ENCODE assay signal across 1 cellular context in genomic region chr17:56913867-56914640, GRCh38.
TF ChIP-seq lines count a peak whose summit lies in the region.

A gene with protein sequence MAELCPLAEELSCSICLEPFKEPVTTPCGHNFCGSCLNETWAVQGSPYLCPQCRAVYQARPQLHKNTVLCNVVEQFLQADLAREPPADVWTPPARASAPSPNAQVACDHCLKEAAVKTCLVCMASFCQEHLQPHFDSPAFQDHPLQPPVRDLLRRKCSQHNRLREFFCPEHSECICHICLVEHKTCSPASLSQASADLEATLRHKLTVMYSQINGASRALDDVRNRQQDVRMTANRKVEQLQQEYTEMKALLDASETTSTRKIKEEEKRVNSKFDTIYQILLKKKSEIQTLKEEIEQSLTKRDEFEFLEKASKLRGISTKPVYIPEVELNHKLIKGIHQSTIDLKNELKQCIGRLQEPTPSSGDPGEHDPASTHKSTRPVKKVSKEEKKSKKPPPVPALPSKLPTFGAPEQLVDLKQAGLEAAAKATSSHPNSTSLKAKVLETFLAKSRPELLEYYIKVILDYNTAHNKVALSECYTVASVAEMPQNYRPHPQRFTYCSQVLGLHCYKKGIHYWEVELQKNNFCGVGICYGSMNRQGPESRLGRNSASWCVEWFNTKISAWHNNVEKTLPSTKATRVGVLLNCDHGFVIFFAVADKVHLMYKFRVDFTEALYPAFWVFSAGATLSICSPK (minus strand): TSS chr17:56914049. CDS start chr17:56913988, 61 bp downstream.

TF ChIP-seq in K562, 482 proteins besides CTCF, POLR2A, EP300 and RAD21 (continued from another document and continues in another):
- TF ChIP-seq, protein P1, sequence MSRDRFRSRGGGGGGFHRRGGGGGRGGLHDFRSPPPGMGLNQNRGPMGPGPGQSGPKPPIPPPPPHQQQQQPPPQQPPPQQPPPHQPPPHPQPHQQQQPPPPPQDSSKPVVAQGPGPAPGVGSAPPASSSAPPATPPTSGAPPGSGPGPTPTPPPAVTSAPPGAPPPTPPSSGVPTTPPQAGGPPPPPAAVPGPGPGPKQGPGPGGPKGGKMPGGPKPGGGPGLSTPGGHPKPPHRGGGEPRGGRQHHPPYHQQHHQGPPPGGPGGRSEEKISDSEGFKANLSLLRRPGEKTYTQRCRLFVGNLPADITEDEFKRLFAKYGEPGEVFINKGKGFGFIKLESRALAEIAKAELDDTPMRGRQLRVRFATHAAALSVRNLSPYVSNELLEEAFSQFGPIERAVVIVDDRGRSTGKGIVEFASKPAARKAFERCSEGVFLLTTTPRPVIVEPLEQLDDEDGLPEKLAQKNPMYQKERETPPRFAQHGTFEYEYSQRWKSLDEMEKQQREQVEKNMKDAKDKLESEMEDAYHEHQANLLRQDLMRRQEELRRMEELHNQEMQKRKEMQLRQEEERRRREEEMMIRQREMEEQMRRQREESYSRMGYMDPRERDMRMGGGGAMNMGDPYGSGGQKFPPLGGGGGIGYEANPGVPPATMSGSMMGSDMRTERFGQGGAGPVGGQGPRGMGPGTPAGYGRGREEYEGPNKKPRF (IDR thresholded peaks at IDR 0.05; ENCODE audit: low read depth, low read length), result no peak
- TF ChIP-seq JUNB (CRISPR knock-in tag; conservative IDR thresholded peaks at IDR 0.05) (0 out of 2 replicates have a peak, but pooled peaks have one; percentile 24), SOX6 (IDR thresholded peaks at IDR 0.05) (0 out of 2 replicates have a peak, but pooled peaks have one; percentile 19), ZNF512 (tag; IDR thresholded peaks at IDR 0.05) (no peak), OTX1 (CRISPR knock-in tag; IDR thresholded peaks at IDR 0.05) (no peak), HMG20B (CRISPR knock-in tag; IDR thresholded peaks at IDR 0.05) (no peak), ZFX (CRISPR knock-in tag; IDR thresholded peaks at IDR 0.05) (peak; percentile 88), MCM2 (IDR thresholded peaks at IDR 0.05; ENCODE audit: low read depth) (no peak), CTBP1 (IDR thresholded peaks at IDR 0.05; ENCODE audit: borderline replicate concordance) (peak; percentile 56), SMARCE1 (IDR thresholded peaks at IDR 0.05) (no peak), HDAC6 (IDR thresholded peaks at IDR 0.05; ENCODE audit: low read depth, low read length) (no peak), XRCC4 (IDR thresholded peaks at IDR 0.05; ENCODE audit: extremely low read depth, insufficient read depth, insufficient read length) (no peak), RBFOX2 (IDR thresholded peaks at IDR 0.05; ENCODE audit: low read depth, low read length) (peak; percentile 100), TCF3 (CRISPR knock-in tag; IDR thresholded peaks at IDR 0.05) (peak; percentile 20; the same call in 1 of the 2 replicates), BHLHE40 (IDR thresholded peaks at IDR 0.05; ENCODE audit: low read length) (peak; percentile 85), MIER1 (IDR thresholded peaks at IDR 0.05; ENCODE audit: low read depth) (no peak), E4F1 (CRISPR knock-in tag; IDR thresholded peaks at IDR 0.05; ENCODE audit: borderline replicate concordance) (no peak), CHAMP1 (IDR thresholded peaks at IDR 0.05) (no peak), RB1 (IDR thresholded peaks at IDR 0.05; ENCODE audit: low read depth) (peak; percentile 74), MBD2 (IDR thresholded peaks at IDR 0.05; ENCODE audit: borderline replicate concordance, low read depth) (no peak), KDM1A (IDR thresholded peaks at IDR 0.05) (no peak), MTF1 (CRISPR knock-in tag; IDR thresholded peaks at IDR 0.05; ENCODE audit: borderline replicate concordance) (no peak), ZNF436 (CRISPR knock-in tag; IDR thresholded peaks at IDR 0.05) (no peak), ZNF23 (CRISPR knock-in tag; IDR thresholded peaks at IDR 0.05) (no peak), ZNF699 (CRISPR knock-in tag; IDR thresholded peaks at IDR 0.05; ENCODE audit: insufficient replicate concordance) (no peak), CSDE1 (IDR thresholded peaks at IDR 0.05) (no peak), ZFP1 (CRISPR knock-in tag; IDR thresholded peaks at IDR 0.05) (no peak), GABPA (tag; conservative IDR thresholded peaks at IDR 0.05; ENCODE audit: low read depth) (peak; percentile 68), KDM4B (IDR thresholded peaks at IDR 0.05; ENCODE audit: borderline replicate concordance in 2 of 2, low read depth in 1 of 2) (peak in 1 of 2 experiments; percentile 75; a peak in 1 of 4 replicates)
- TF ChIP-seq, protein P2, sequence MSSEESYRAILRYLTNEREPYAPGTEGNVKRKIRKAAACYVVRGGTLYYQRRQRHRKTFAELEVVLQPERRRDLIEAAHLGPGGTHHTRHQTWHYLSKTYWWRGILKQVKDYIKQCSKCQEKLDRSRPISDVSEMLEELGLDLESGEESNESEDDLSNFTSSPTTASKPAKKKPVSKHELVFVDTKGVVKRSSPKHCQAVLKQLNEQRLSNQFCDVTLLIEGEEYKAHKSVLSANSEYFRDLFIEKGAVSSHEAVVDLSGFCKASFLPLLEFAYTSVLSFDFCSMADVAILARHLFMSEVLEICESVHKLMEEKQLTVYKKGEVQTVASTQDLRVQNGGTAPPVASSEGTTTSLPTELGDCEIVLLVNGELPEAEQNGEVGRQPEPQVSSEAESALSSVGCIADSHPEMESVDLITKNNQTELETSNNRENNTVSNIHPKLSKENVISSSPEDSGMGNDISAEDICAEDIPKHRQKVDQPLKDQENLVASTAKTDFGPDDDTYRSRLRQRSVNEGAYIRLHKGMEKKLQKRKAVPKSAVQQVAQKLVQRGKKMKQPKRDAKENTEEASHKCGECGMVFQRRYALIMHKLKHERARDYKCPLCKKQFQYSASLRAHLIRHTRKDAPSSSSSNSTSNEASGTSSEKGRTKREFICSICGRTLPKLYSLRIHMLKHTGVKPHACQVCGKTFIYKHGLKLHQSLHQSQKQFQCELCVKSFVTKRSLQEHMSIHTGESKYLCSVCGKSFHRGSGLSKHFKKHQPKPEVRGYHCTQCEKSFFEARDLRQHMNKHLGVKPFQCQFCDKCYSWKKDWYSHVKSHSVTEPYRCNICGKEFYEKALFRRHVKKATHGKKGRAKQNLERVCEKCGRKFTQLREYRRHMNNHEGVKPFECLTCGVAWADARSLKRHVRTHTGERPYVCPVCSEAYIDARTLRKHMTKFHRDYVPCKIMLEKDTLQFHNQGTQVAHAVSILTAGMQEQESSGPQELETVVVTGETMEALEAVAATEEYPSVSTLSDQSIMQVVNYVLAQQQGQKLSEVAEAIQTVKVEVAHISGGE (CRISPR knock-in tag; IDR thresholded peaks at IDR 0.05), result 0 out of 6 replicates have a peak, but pooled peaks of 1 of the 3 experiments have one; percentile 43
- TF ChIP-seq, protein P3, sequence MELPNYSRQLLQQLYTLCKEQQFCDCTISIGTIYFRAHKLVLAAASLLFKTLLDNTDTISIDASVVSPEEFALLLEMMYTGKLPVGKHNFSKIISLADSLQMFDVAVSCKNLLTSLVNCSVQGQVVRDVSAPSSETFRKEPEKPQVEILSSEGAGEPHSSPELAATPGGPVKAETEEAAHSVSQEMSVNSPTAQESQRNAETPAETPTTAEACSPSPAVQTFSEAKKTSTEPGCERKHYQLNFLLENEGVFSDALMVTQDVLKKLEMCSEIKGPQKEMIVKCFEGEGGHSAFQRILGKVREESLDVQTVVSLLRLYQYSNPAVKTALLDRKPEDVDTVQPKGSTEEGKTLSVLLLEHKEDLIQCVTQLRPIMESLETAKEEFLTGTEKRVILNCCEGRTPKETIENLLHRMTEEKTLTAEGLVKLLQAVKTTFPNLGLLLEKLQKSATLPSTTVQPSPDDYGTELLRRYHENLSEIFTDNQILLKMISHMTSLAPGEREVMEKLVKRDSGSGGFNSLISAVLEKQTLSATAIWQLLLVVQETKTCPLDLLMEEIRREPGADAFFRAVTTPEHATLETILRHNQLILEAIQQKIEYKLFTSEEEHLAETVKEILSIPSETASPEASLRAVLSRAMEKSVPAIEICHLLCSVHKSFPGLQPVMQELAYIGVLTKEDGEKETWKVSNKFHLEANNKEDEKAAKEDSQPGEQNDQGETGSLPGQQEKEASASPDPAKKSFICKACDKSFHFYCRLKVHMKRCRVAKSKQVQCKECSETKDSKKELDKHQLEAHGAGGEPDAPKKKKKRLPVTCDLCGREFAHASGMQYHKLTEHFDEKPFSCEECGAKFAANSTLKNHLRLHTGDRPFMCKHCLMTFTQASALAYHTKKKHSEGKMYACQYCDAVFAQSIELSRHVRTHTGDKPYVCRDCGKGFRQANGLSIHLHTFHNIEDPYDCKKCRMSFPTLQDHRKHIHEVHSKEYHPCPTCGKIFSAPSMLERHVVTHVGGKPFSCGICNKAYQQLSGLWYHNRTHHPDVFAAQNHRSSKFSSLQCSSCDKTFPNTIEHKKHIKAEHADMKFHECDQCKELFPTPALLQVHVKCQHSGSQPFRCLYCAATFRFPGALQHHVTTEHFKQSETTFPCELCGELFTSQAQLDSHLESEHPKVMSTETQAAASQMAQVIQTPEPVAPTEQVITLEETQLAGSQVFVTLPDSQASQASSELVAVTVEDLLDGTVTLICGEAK (IDR thresholded peaks at IDR 0.05), result no peak
- TF ChIP-seq, protein P3 (CRISPR knock-in tag; IDR thresholded peaks at IDR 0.05), result no peak
